In the genomic region with DNA sequence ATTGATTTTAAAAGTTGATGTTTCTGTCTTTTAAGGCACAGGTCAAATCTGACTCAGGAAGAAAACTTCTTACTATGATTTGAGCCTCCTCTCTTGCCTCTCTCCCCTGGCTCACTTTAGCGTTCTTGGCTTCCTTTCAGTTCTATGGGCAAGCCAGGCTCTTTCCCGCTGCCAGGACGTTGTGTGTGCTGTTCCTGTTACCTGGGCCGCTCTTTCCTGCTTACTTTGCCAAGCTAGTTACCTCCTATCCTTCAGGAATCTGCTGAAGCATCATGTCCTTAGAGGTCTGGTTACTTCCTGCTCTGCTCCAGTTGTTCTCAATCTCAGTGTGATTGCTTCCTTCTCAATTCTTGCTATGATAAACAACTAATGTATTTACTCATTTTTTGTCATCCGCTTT, we compare ENCODE assay signal across 15 cellular contexts.
"Had no signal": no experiment of that assay in that cellular context is flagged by ENCODE, and none has a peak within 500 bp of the region (broad histone marks: within the 10 kb centered on the region; RNA-seq: fewer than 3 reads in every experiment).

No MANE protein-coding gene starts in this region.

- DNase-seq: activated CD4-positive, alpha-beta T cell treated with anti-CD3 and anti-CD28 coated beads for 4 hours; activated CD8-positive, alpha-beta T cell treated with anti-CD3 and anti-CD28 coated beads for 36 hours; activated gamma-delta T cell; activated T-cell treated with anti-CD3 and anti-CD28 coated beads, Interleukin-2, amount 50 U/mL, for 48 hours; amniotic stem cell; cortex of kidney; effector CD4-positive, alpha-beta T cell; foreskin keratinocyte; glutamatergic neuron; kidney glomerular epithelial cell; nephron progenitor cell; psoas muscle; right lobe of liver had no signal

- H3K9me3 ChIP-seq: psoas muscle, right lobe of liver, suprapubic skin, upper lobe of left lung had no signal

- H3K4me3 ChIP-seq: psoas muscle, right lobe of liver, suprapubic skin, upper lobe of left lung had no signal

- H3K36me3 ChIP-seq: right lobe of liver, suprapubic skin, upper lobe of left lung had no signal

- H3K27me3 ChIP-seq: foreskin keratinocyte, suprapubic skin, upper lobe of left lung had no signal

- H3K27ac ChIP-seq: foreskin keratinocyte, psoas muscle, right lobe of liver, suprapubic skin, upper lobe of left lung had no signal

- H3K4me1 ChIP-seq: foreskin keratinocyte, psoas muscle, right lobe of liver, suprapubic skin, upper lobe of left lung had no signal
